Comparison of ENCODE assay signal across 25 cellular contexts in the genomic region with DNA sequence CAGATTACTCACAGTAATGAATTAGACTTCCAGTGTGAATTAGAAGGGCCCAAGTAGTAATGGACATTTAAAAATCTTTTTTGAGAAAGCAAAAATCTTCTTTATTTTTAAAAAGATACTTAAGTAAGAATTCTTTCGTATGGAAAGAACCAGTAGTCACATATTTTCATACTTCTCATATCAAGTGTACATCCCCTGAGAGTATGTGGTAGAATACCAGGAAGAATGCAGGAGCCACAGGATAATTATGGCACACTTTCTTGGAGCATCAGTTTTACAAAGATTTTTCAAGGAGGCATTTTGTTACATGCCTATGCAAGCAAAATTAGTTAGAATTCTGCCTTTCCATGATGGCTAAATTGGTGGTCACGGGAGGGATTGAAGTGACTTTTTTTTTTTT. TPM values are rescaled to one million over a fixed set of nuclear protein-coding genes. Genes with fewer than 3 reads are reported as not detected.
A peak's percentile ranks its signal among the peaks of the same experiment; 100 is the strongest.
DNase-seq lines count a peak whose midpoint lies in the region; TF ChIP-seq lines count a peak whose summit lies in the region.
"Had no signal": no experiment of that assay in that cellular context is flagged by ENCODE, and none has a peak within 500 bp of the region (broad histone marks: within the 10 kb centered on the region; RNA-seq: fewer than 3 reads in every experiment).

No MANE protein-coding gene starts in this region.

- H3K9ac ChIP-seq in mammary epithelial cell (ENCODE audit: insufficient read depth, low read length) (no peak overlapping the region), SK-N-MC (ENCODE audit: insufficient read length) (no peak overlapping the region)

- H3K79me2 ChIP-seq in mammary epithelial cell (ENCODE audit: insufficient read depth, low read length): peaks cover 2% of the 10 kb centered on the region

- H3K27me3 Mint-ChIP-seq in MCF 10A (ENCODE audit: insufficient read depth, unreplicated experiment): no peaks in the 10 kb centered on the region
- H3K27me3 Mint-ChIP-seq: B cell had no signal

- H3K9me3 ChIP-seq in mammary epithelial cell (replicated peaks; ENCODE audit: insufficient read depth, low read length) (no peaks in the 10 kb centered on the region), SK-N-MC (ENCODE audit: low read depth, low read length) (no peaks in the 10 kb centered on the region)
- H3K9me3 ChIP-seq: Caco-2, SJSA1 had no signal

- no peaks in the 10 kb centered on the region for H3K4me1 Mint-ChIP-seq in MCF 10A (ENCODE audit: insufficient read depth, unreplicated experiment)
- H3K4me1 Mint-ChIP-seq: B cell had no signal

- no peak overlapping the region for H3K4me3 ChIP-seq in mammary epithelial cell (replicated peaks in 1 of 3; ENCODE audit: insufficient read depth in 1 of 3, low read depth in 2 of 3, low read length in 3 of 3)
- no peak overlapping the region for H3K4me3 ChIP-seq in SK-N-MC
- H3K4me3 ChIP-seq in fibroblast of the aortic adventitia (ENCODE audit: low read depth, low read length): no peak overlapping the region
- H3K4me3 ChIP-seq: GM12878, SJSA1 had no signal

- no peaks in the 10 kb centered on the region for H3K27me3 ChIP-seq in mammary epithelial cell (ENCODE audit: insufficient read depth, low read length)
- H3K27me3 ChIP-seq: SJSA1 had no signal

- WGBS in mammary epithelial cell (ENCODE audit: low coverage, missing lambda C conversion rate): 93% methylated on average over 2 of the region's 2 CpGs

- dilution Hi-C loops in mammary epithelial cell (cut with HindIII; ENCODE audit: low sequenced_read_pairs): no loop called here

- POLR2A ChIA-PET in MCF 10A (lab: Yijun Ruan, JAX): interaction anchor here (0.6 kb wide), 1 partner anchor 112 kb away, joined by 3 read pairs; no protein-coding TSS in a partner anchor

- peaks cover 42% of the 10 kb centered on the region for H3K36me3 Mint-ChIP-seq in MCF 10A (ENCODE audit: insufficient read depth, unreplicated experiment)

- H3K4me2 ChIP-seq in mammary epithelial cell (ENCODE audit: insufficient read depth, low read depth, low read length): no peak overlapping the region

- no peaks in the 10 kb centered on the region for H3K9me3 Mint-ChIP-seq in MCF 10A (ENCODE audit: unreplicated experiment)
- H3K9me3 Mint-ChIP-seq: CD8-positive, alpha-beta T cell had no signal

- no peak overlapping the region for H3K27ac Mint-ChIP-seq in MCF 10A (ENCODE audit: low read depth, unreplicated experiment)
- H3K27ac Mint-ChIP-seq: B cell; CD8-positive, alpha-beta T cell had no signal

- H4K20me1 ChIP-seq in mammary epithelial cell (ENCODE audit: insufficient read depth, low read length): no peaks in the 10 kb centered on the region

- BruUV-seq in MCF 10A (replicated peaks; lab: Mats Ljungman, UMichigan) (TSS peak; percentile 12), mammary epithelial cell (replicated peaks; lab: Mats Ljungman, UMichigan) (no TSS peak)

- no peak for TF ChIP-seq CTCF in MCF 10A (IDR thresholded peaks at IDR 0.05; ENCODE audit: unreplicated experiment)
- no peak for TF ChIP-seq CTCF in mammary epithelial cell (conservative IDR thresholded peaks at IDR 0.05 in 1 of 2, IDR thresholded peaks at IDR 0.05 in 1 of 2; ENCODE audit: extremely low read depth in 1 of 2, insufficient read depth in 1 of 2, low read depth in 1 of 2, low read length in 2 of 2)
- TF ChIP-seq CTCF in fibroblast of the aortic adventitia (IDR thresholded peaks at IDR 0.05; ENCODE audit: insufficient read depth, low read length): no peak

- CTCF ChIA-PET in MCF 10A (lab: Yijun Ruan, JAX): interaction anchor here (0.6 to 0.9 kb wide), 3 partner anchors 76 to 1688 kb away, joined by 3 read pairs; no protein-coding TSS in a partner anchor
- CTCF ChIA-PET in mammary epithelial cell (lab: Charles Lee; ENCODE audit: low non-redundant PET): no interaction called here

- H3K36me3 ChIP-seq in mammary epithelial cell (ENCODE audit: insufficient read depth, low read length) (peaks cover 20% of the 10 kb centered on the region), SK-N-MC (ENCODE audit: insufficient read depth, low read length) (peaks cover 77% of the 10 kb centered on the region)

- in situ Hi-C loops in mammary epithelial cell (cut with MboI; ENCODE audit: low sequenced_read_pairs in 2 of 2): no loop called here

- no peak overlapping the region for H3K27ac ChIP-seq in mammary epithelial cell (ENCODE audit: insufficient read depth, low read depth, low read length)
- H3K27ac ChIP-seq in SK-N-MC: peak overlapping the region; percentile 60
- H3K27ac ChIP-seq: C4-2B, HL-60, SJSA1 had no signal

- no peak overlapping the region for H3K4me3 Mint-ChIP-seq in MCF 10A (ENCODE audit: unreplicated experiment)
- H3K4me3 Mint-ChIP-seq: B cell; CD8-positive, alpha-beta T cell had no signal

- intact Hi-C loops in MCF 10A (cut with micrococcal nuclease) (no loop called here), mammary epithelial cell (cut with micrococcal nuclease) (no loop called here)

- H2AFZ ChIP-seq in mammary epithelial cell (ENCODE audit: low read depth, low read length): no peak overlapping the region

- DNase-seq in MCF 10A (ENCODE audit: unreplicated experiment) (no peak), mammary epithelial cell (no peak), SK-N-MC (ENCODE audit: low read depth, low spot score) (no peak), fibroblast of the aortic adventitia (ENCODE audit: low read depth) (peak; percentile 13), stromal cell of bone marrow (ENCODE audit: low read depth) (peak; percentile 51), T1000 (lab: John Stamatoyannopoulos, UW) (no peak), NCI-H1092 treated with DMSO at 0.1 percent for 48 hours (lab: John Stamatoyannopoulos, UW) (no peak), UCSD-AML1 (lab: John Stamatoyannopoulos, UW; ENCODE audit: unreplicated experiment) (no peak)
- DNase-seq: 8988T; Caco-2; CD8-positive, alpha-beta T cell; MV-4-11; NCI-H2029; NCI-H446 treated with DMSO at 0.1 percent for 48 hours; NCI-H526; NCI-H82; NK-92 treated with Interleukin-12 subunit alpha and Interleukin-12 subunit beta, amount 100 ng/mL, for 24 hours; PC-3; Right ventricle myocardium superior; RPMI8226 had no signal

- no peaks in the 10 kb centered on the region for H3K4me1 ChIP-seq in mammary epithelial cell (ENCODE audit: insufficient read depth, low read length)
- H3K4me1 ChIP-seq: Caco-2, SJSA1 had no signal

RNA-seq across cellular contexts. Expression of a gene that starts 28.2 kb away (rescaled TPM):
- total RNA-seq in MCF 10A (2022) (19.5 and 27.1 TPM in 2 replicates), mammary epithelial cell (10 to 100 TPM; 11.0 to 26.8 TPM), fibroblast of the aortic adventitia (ENCODE audit: low replicate concordance) (12.8 and 26.8 TPM in 2 replicates)
- 17.0 TPM for polyA plus RNA-seq in mammary epithelial cell
- polyA minus RNA-seq in mammary epithelial cell: 92.0 TPM

Comparison
In these comparisons a context has a peak if more than half of its experiments do, and no peak if none do; other contexts are left out.
1. DNase-seq: peak in fibroblast of the aortic adventitia (single experiment) and stromal cell of bone marrow (single experiment); none in MCF 10A (single experiment), mammary epithelial cell (single experiment), SK-N-MC (single experiment), T1000 (single experiment), NCI-H1092 treated with DMSO at 0.1 percent for 48 hours (single experiment) and UCSD-AML1 (single experiment).